In the genomic region with DNA sequence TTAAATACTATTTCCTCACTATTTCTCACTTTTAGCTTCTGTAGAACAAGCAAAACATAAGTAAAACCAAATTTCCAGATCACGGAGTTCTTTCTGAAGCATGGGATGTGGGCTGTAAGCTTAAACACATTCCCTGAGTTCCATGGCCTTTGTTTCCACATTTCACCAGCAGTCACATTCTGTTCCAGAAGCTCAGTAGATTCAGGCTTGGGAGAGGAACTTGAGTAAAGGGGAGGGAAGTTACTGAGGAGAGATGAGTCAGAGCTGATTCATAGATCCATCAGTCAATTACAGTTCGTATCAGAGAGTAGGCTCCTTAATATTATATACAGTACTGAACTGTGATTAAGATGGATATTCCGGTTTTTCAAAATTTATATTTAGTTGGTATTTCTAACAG, we compare ENCODE assay signal across 10 cellular contexts.
DNase-seq lines count a peak whose midpoint lies in the region; ATAC-seq, FAIRE-seq and TF ChIP-seq lines count a peak whose summit lies in the region.
"Had no signal": no experiment of that assay in that cellular context is flagged by ENCODE, and none has a peak within 500 bp of the region (broad histone marks: within the 10 kb centered on the region; RNA-seq: fewer than 3 reads in every experiment).

No MANE protein-coding gene starts in this region.

- H3K36me3 Mint-ChIP-seq in activated naive CD8-positive, alpha-beta T cell treated with anti-CD3 and anti-CD28 coated beads, Interleukin-2, amount 50 U/mL, for 24 hours (ENCODE audit: low read depth) = no peaks in the 10 kb centered on the region
- H3K36me3 Mint-ChIP-seq: memory B cell had no signal

- CTCF ChIA-PET in endothelial cell of umbilical vein (lab: Charles Lee) = interaction anchor here (0.6 to 1.0 kb wide), 2 partner anchors 9 to 20 kb away, joined by 3 to 4 read pairs; no protein-coding TSS in a partner anchor

- peak; percentile 91 for DNase-seq in ELR (ENCODE audit: low read depth)
- DNase-seq in NT2/D1 (ENCODE audit: low read depth, low spot score) = peak; percentile 82
- DNase-seq in endothelial cell of umbilical vein (ENCODE audit: low read depth, low spot score) = peak; percentile 47
- DNase-seq in NCI-H748 treated with DMSO at 0.1 percent for 48 hours (lab: John Stamatoyannopoulos, UW) = no peak
- DNase-seq in activated naive CD8-positive, alpha-beta T cell treated with anti-CD3 and anti-CD28 coated beads, Interleukin-2, amount 50 U/mL, for 24 hours = no peak
- DNase-seq: activated T-cell treated with anti-CD3 and anti-CD28 coated beads, Interleukin-2, amount 50 U/mL, for 1 hour had no signal

- H2AFZ ChIP-seq in endothelial cell of umbilical vein (ENCODE audit: low read depth, low read length) = peak overlapping the region; percentile 71

- no peaks in the 10 kb centered on the region for H3K4me1 ChIP-seq in NT2/D1 (ENCODE audit: insufficient read depth, insufficient read length)
- no peaks in the 10 kb centered on the region for H3K4me1 ChIP-seq in endothelial cell of umbilical vein (ENCODE audit: control insufficient read depth, extremely low read depth, insufficient read depth, low read length)
- no peaks in the 10 kb centered on the region for H3K4me1 ChIP-seq in mesodermal cell (ENCODE audit: control insufficient read depth, insufficient read depth, low read length, poor library complexity, severe bottlenecking)

- no peak overlapping the region for H3K27ac Mint-ChIP-seq in activated naive CD8-positive, alpha-beta T cell treated with anti-CD3 and anti-CD28 coated beads, Interleukin-2, amount 50 U/mL, for 24 hours
- H3K27ac Mint-ChIP-seq: memory B cell had no signal

- POLR2A ChIA-PET in endothelial cell of umbilical vein (lab: Charles Lee) = no interaction called here

- no peak overlapping the region for H3K4me3 Mint-ChIP-seq in activated naive CD8-positive, alpha-beta T cell treated with anti-CD3 and anti-CD28 coated beads, Interleukin-2, amount 50 U/mL, for 24 hours
- H3K4me3 Mint-ChIP-seq: memory B cell had no signal

- intact Hi-C loops in endothelial cell of umbilical vein (cut with micrococcal nuclease) = no loop called here

- no peak for TF ChIP-seq CTCF in endothelial cell of umbilical vein (IDR thresholded peaks at IDR 0.05; ENCODE audit: extremely low read depth in 1 of 2, insufficient read depth in 1 of 2, low read depth in 1 of 2, low read length in 2 of 2)

- dilution Hi-C loops in endothelial cell of umbilical vein (cut with MboI; ENCODE audit: extremely low pct_ligation_motif_present, low sequenced_read_pairs) = no loop called here

- H3K4me1 Mint-ChIP-seq in activated naive CD8-positive, alpha-beta T cell treated with anti-CD3 and anti-CD28 coated beads, Interleukin-2, amount 50 U/mL, for 24 hours = no peaks in the 10 kb centered on the region
- H3K4me1 Mint-ChIP-seq: memory B cell had no signal

- H3K9ac ChIP-seq in NT2/D1 (ENCODE audit: insufficient read length, low read depth) (no peak overlapping the region), endothelial cell of umbilical vein (replicated peaks; ENCODE audit: extremely low read depth, insufficient read depth, low read length) (no peak overlapping the region)

- ATAC-seq in GM19455 (IDR thresholded peaks at IDR 0.05; ENCODE audit: unreplicated experiment) = no peak
- ATAC-seq in activated naive CD8-positive, alpha-beta T cell treated with anti-CD3 and anti-CD28 coated beads, Interleukin-2, amount 50 U/mL, for 24 hours = no peak
- no peak for ATAC-seq in HG03520 (IDR thresholded peaks at IDR 0.05; ENCODE audit: unreplicated experiment)

- no peaks in the 10 kb centered on the region for H3K9me1 ChIP-seq in endothelial cell of umbilical vein (replicated peaks; ENCODE audit: control insufficient read depth, extremely low read depth, insufficient read depth, low read length)

- H3K36me3 ChIP-seq in NT2/D1 (ENCODE audit: insufficient read depth, insufficient read length, low read length) = no peaks in the 10 kb centered on the region
- no peaks in the 10 kb centered on the region for H3K36me3 ChIP-seq in endothelial cell of umbilical vein (ENCODE audit: control insufficient read depth in 2 of 2, extremely low read depth in 1 of 2, insufficient read depth in 2 of 2, low read length in 2 of 2)
- H3K36me3 ChIP-seq in mesodermal cell (ENCODE audit: control insufficient read depth, insufficient read depth, low read length) = no peaks in the 10 kb centered on the region

- no peak for TF ChIP-seq POLR2A in endothelial cell of umbilical vein (IDR thresholded peaks at IDR 0.05; ENCODE audit: low read depth, low read length)

- H3K4me3 ChIP-seq in NT2/D1 (ENCODE audit: insufficient read length, low read depth) (no peak overlapping the region), endothelial cell of umbilical vein (replicated peaks in 1 of 3; ENCODE audit: insufficient read depth in 1 of 3, low read depth in 1 of 3, low read length in 3 of 3) (no peak overlapping the region), mesodermal cell (ENCODE audit: extremely low read depth, insufficient read depth, low read length, poor library complexity, severe bottlenecking) (no peak overlapping the region)

- H3K27me3 Mint-ChIP-seq in activated naive CD8-positive, alpha-beta T cell treated with anti-CD3 and anti-CD28 coated beads, Interleukin-2, amount 50 U/mL, for 24 hours = no peaks in the 10 kb centered on the region
- H3K27me3 Mint-ChIP-seq: memory B cell had no signal

- no peaks in the 10 kb centered on the region for H3K79me2 ChIP-seq in endothelial cell of umbilical vein (ENCODE audit: control insufficient read depth, insufficient read depth, low read length)

- H3K9me3 ChIP-seq in NT2/D1 (ENCODE audit: insufficient read depth, low read length) (no peaks in the 10 kb centered on the region), endothelial cell of umbilical vein (replicated peaks; ENCODE audit: control insufficient read depth, insufficient read depth, low read length) (no peaks in the 10 kb centered on the region), mesodermal cell (ENCODE audit: control insufficient read depth, low read length) (no peaks in the 10 kb centered on the region)

- no peaks in the 10 kb centered on the region for H3K27me3 ChIP-seq in NT2/D1 (ENCODE audit: insufficient read depth, insufficient read length)
- H3K27me3 ChIP-seq in endothelial cell of umbilical vein (ENCODE audit: control insufficient read depth in 2 of 2, insufficient read depth in 2 of 2, low read length in 2 of 2) = no peaks in the 10 kb centered on the region

- peak overlapping the region; percentile 46 for H3K4me2 ChIP-seq in endothelial cell of umbilical vein (ENCODE audit: insufficient read depth, low read length)

- no peaks in the 10 kb centered on the region for H4K20me1 ChIP-seq in endothelial cell of umbilical vein (replicated peaks; ENCODE audit: control insufficient read depth, extremely low read depth, insufficient read depth, low read length)

- FAIRE-seq in endothelial cell of umbilical vein (lab: Jason Lieb, UNC) = peak; percentile 43

- no TSS peak for BruUV-seq in endothelial cell of umbilical vein (replicated peaks; lab: Mats Ljungman, UMichigan)

- no peaks in the 10 kb centered on the region for H3K9me3 Mint-ChIP-seq in activated naive CD8-positive, alpha-beta T cell treated with anti-CD3 and anti-CD28 coated beads, Interleukin-2, amount 50 U/mL, for 24 hours

- H3K27ac ChIP-seq in endothelial cell of umbilical vein (ENCODE audit: insufficient read depth, low read depth, low read length) (no peak overlapping the region), mesodermal cell (ENCODE audit: low read depth, low read length, severe bottlenecking) (peak overlapping the region; percentile 20)

- no CpG with 5 or more reads among the region's 3 CpGs for WGBS in mesodermal cell (ENCODE audit: insufficient coverage in 2 of 2), 2 experiments

TF ChIP-seq in endothelial cell of umbilical vein, 7 proteins besides CTCF, POLR2A, EP300 and RAD21:
- TF ChIP-seq JUN (IDR thresholded peaks at IDR 0.05; ENCODE audit: borderline replicate concordance, insufficient read depth, insufficient read length, low read depth) (peak; percentile 14), FOS (IDR thresholded peaks at IDR 0.05; ENCODE audit: borderline replicate concordance, insufficient read depth, low read length) (peak; percentile 89), EZH2 (IDR thresholded peaks at IDR 0.05; ENCODE audit: borderline replicate concordance, low read depth, low read length, severe bottlenecking) (no peak), GATA2 (IDR thresholded peaks at IDR 0.05; ENCODE audit: insufficient read depth, insufficient read length, low read depth, low read length) (no peak)

Comparison
In these comparisons a context has a peak if more than half of its experiments do, and no peak if none do; other contexts are left out.
1. DNase-seq: peak in ELR (single experiment), NT2/D1 (single experiment) and endothelial cell of umbilical vein (single experiment); none in NCI-H748 treated with DMSO at 0.1 percent for 48 hours (single experiment) and activated naive CD8-positive, alpha-beta T cell treated with anti-CD3 and anti-CD28 coated beads, Interleukin-2, amount 50 U/mL, for 24 hours (single experiment).